ENCODE assay signal across 24 cellular contexts in the genomic region with DNA sequence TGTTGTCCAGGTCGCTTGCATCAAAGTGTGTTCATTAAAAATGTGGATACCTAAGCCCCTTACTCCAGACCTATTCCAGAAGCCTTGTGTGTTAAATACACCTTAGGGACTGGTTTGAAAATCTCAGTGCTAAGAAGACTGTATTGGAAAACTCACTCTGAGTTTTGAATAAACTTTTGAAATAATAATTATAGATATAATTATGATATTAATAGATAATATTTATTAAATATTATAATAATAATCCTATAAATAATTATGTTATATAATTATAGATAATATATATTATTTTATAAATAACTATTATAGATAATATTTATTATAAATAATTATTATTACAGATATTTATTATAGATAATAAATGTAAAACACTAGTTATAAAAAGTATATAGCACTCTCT.
A peak's percentile ranks its signal among the peaks of the same experiment; 100 is the strongest.
DNase-seq lines count a peak whose midpoint lies in the region; FAIRE-seq and TF ChIP-seq lines count a peak whose summit lies in the region.
"Had no signal": no experiment of that assay in that cellular context is flagged by ENCODE, and none has a peak within 500 bp of the region (broad histone marks: within the 10 kb centered on the region; RNA-seq: fewer than 3 reads in every experiment).

No MANE protein-coding gene starts in this region.

- H3K4me3 ChIP-seq in ACC112 (ENCODE audit: low read depth, low read length) (no peak overlapping the region), neutrophil (ENCODE audit: low read depth in 1 of 2, low read length in 1 of 2) (no peak overlapping the region)
- H3K4me3 ChIP-seq: GM23338 had no signal

- no peaks in the 10 kb centered on the region for H3K27me3 Mint-ChIP-seq in progenitor cell of endocrine pancreas
- peaks cover 17% of the 10 kb centered on the region for H3K27me3 Mint-ChIP-seq in activated T-cell treated with anti-CD3 and anti-CD28 coated beads, Interleukin-2, amount 50 U/mL, for 24 hours

- H2AFZ ChIP-seq in ACC112 (ENCODE audit: low read length, unreplicated experiment): no peak overlapping the region

- no peaks in the 10 kb centered on the region for H3K9me3 ChIP-seq in neutrophil
- H3K9me3 ChIP-seq: BE2C had no signal

- H3K27me3 ChIP-seq in ACC112 (ENCODE audit: insufficient read depth, low read length): no peaks in the 10 kb centered on the region
- no peaks in the 10 kb centered on the region for H3K27me3 ChIP-seq in neutrophil
- H3K27me3 ChIP-seq: BE2C had no signal

- H3K27ac ChIP-seq in ACC112 (ENCODE audit: low read depth, low read length): peak overlapping the region; percentile 95; the same call in 1 of the 2 replicates
- H3K27ac ChIP-seq in neutrophil: peak overlapping the region; percentile 87

- H3K4me1 ChIP-seq in ACC112 (ENCODE audit: control insufficient read depth, insufficient read depth, low read length, unreplicated experiment) (peaks cover 22% of the 10 kb centered on the region), neutrophil (ENCODE audit: control insufficient read depth in 1 of 2, insufficient read depth in 1 of 2, low read depth in 1 of 2, low read length in 1 of 2) (peaks cover 34 to 37% of the 10 kb centered on the region in 2 experiments)
- H3K4me1 ChIP-seq: BE2C had no signal

- peaks cover 2% of the 10 kb centered on the region for H3K4me1 Mint-ChIP-seq in progenitor cell of endocrine pancreas (ENCODE audit: low read depth)
- H3K4me1 Mint-ChIP-seq in activated T-cell treated with anti-CD3 and anti-CD28 coated beads, Interleukin-2, amount 50 U/mL, for 24 hours (ENCODE audit: low read depth): no peaks in the 10 kb centered on the region
- H3K4me1 Mint-ChIP-seq: CD8-positive, alpha-beta memory T cell had no signal

- no peaks in the 10 kb centered on the region for H3K79me2 ChIP-seq in ACC112 (ENCODE audit: control insufficient read depth, insufficient read depth, low read length, unreplicated experiment)

- no peak overlapping the region for H3K27ac Mint-ChIP-seq in progenitor cell of endocrine pancreas
- no peak overlapping the region for H3K27ac Mint-ChIP-seq in activated T-cell treated with anti-CD3 and anti-CD28 coated beads, Interleukin-2, amount 50 U/mL, for 24 hours
- H3K27ac Mint-ChIP-seq: CD4-positive, CD25-positive, alpha-beta regulatory T cell; CD8-positive, alpha-beta memory T cell; GM23338 had no signal

- FAIRE-seq in TTC549 (lab: Jason Lieb, UNC): peak; percentile 98
- peak; percentile 70 for FAIRE-seq in endometrium (lab: Jason Lieb, UNC)
- FAIRE-seq: GM12892, GM18507, H54 had no signal

- H3K36me3 Mint-ChIP-seq in progenitor cell of endocrine pancreas (ENCODE audit: insufficient read depth): no peaks in the 10 kb centered on the region
- H3K36me3 Mint-ChIP-seq in activated T-cell treated with anti-CD3 and anti-CD28 coated beads, Interleukin-2, amount 50 U/mL, for 24 hours (ENCODE audit: low read depth): no peaks in the 10 kb centered on the region
- H3K36me3 Mint-ChIP-seq: CD8-positive, alpha-beta memory T cell had no signal

- no peaks in the 10 kb centered on the region for H3K9me3 Mint-ChIP-seq in progenitor cell of endocrine pancreas (ENCODE audit: low read depth)
- H3K9me3 Mint-ChIP-seq in activated T-cell treated with anti-CD3 and anti-CD28 coated beads, Interleukin-2, amount 50 U/mL, for 24 hours: no peaks in the 10 kb centered on the region
- H3K9me3 Mint-ChIP-seq: CD4-positive, CD25-positive, alpha-beta regulatory T cell; CD8-positive, alpha-beta memory T cell; GM23338 had no signal

- no peak overlapping the region for H3K4me3 Mint-ChIP-seq in progenitor cell of endocrine pancreas (ENCODE audit: low read depth)
- no peak overlapping the region for H3K4me3 Mint-ChIP-seq in activated T-cell treated with anti-CD3 and anti-CD28 coated beads, Interleukin-2, amount 50 U/mL, for 24 hours
- H3K4me3 Mint-ChIP-seq: CD4-positive, CD25-positive, alpha-beta regulatory T cell; CD8-positive, alpha-beta memory T cell; GM23338 had no signal

- no peak for TF ChIP-seq CTCF in neutrophil (IDR thresholded peaks at IDR 0.05)
- TF ChIP-seq CTCF in progenitor cell of endocrine pancreas (IDR thresholded peaks at IDR 0.05; ENCODE audit: unreplicated experiment): no peak

- H3K36me3 ChIP-seq in ACC112 (ENCODE audit: insufficient read depth, low read length) (no peaks in the 10 kb centered on the region), neutrophil (no peaks in the 10 kb centered on the region)
- H3K36me3 ChIP-seq: BE2C had no signal

- no peak for DNase-seq in progenitor cell of endocrine pancreas (ENCODE audit: low spot score, unreplicated experiment)
- DNase-seq in GM03348 (ENCODE audit: low spot score): no peak
- no peak for DNase-seq in activated T-cell treated with anti-CD3 and anti-CD28 coated beads, Interleukin-2, amount 50 U/mL, for 24 hours
- no peak for DNase-seq in HUDEP-2 (lab: John Stamatoyannopoulos, UW; ENCODE audit: unreplicated experiment in 76 of 76)
- DNase-seq: 8988T; ACHN; BE2C; C1 segment of cervical spinal cord; CD4-positive, CD25-positive, alpha-beta regulatory T cell; CD8-positive, alpha-beta memory T cell; COR-L47; DMS 273 treated with DMSO at 0.1 percent for 48 hours; DMS53; DND-41; EL; HCEC 1CT had no signal
